Comparison of ENCODE assay signal across 26 cellular contexts in the genomic region with DNA sequence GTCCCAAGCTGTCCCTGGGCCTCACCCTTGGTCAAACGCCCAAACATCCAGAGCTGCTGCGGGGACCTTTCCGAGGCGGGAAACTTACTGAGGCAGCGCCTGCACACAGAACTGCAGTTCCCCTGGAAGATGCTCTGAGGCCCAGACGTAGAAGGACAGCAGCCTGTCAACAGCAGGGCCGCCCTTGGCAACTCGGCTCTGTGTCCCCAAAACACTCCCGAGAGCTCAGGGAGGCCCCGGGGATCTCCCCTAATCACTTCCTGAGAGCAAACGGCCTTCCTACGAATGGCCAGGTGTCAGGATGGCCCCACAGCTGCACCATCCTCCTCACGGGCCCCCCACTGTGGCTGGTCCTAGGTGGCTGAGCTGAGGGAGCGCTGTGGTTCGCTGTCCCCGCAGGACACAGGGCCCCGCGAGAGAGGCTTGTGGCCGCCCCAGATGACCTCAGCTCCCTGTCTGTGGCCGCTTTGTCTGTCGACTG. TPM values are rescaled to one million over a fixed set of nuclear protein-coding genes. Genes with fewer than 3 reads are reported as not detected.
DNase-seq lines count a peak whose midpoint lies in the region; TF ChIP-seq lines count a peak whose summit lies in the region.
"Had no signal": no experiment of that assay in that cellular context is flagged by ENCODE, and none has a peak within 500 bp of the region (broad histone marks: within the 10 kb centered on the region; RNA-seq: fewer than 3 reads in every experiment).

No MANE protein-coding gene starts in this region.

- H3K4me2 ChIP-seq in BLaER1 treated with 17β-estradiol and CSF1 and Interleukin-3, amounts not matched to agents 10 nM and 100 nM, result peak overlapping the region in 8 of 11 experiments; percentile 23 to 72 (median 56); a peak in 12 of 22 replicates
- H3K4me2 ChIP-seq in H9 (ENCODE audit: insufficient read depth, insufficient read length, low read length) (no peak overlapping the region), neuronal stem cell (ENCODE audit: insufficient read depth, low read length, poor library complexity, severe bottlenecking) (no peak overlapping the region)
- H3K4me2 ChIP-seq: smooth muscle cell had no signal

- H2BK12ac ChIP-seq in H9 (ENCODE audit: insufficient read length, low read depth, low read length) (no peak overlapping the region), neuronal stem cell (ENCODE audit: low read length) (peak overlapping the region; percentile 89)

- H4K8ac ChIP-seq in H9 (replicated peaks; ENCODE audit: insufficient read length, low read depth, low read length) (no peak overlapping the region), neuronal stem cell (ENCODE audit: low read depth, low read length) (no peak overlapping the region)

- no peaks in the 10 kb centered on the region for H3K79me2 ChIP-seq in H9 (ENCODE audit: insufficient read depth, low read length)

- H2BK120ac ChIP-seq in H9 (ENCODE audit: low read depth, low read length, poor library complexity, severe bottlenecking) (no peak overlapping the region), neuronal stem cell (ENCODE audit: low read depth, low read length) (no peak overlapping the region)

- TF ChIP-seq CTCF in H9 (conservative IDR thresholded peaks at IDR 0.05) (no peak), dorsolateral prefrontal cortex (IDR thresholded peaks at IDR 0.05 in 54 of 56, conservative IDR thresholded peaks at IDR 0.05 in 2 of 56; ENCODE audit: low read depth in 1 of 56, partially characterized antibody in 56 of 56) (no peak)

- H3T11ph ChIP-seq in H9 (ENCODE audit: low read length), result no peak overlapping the region

- H3K23ac ChIP-seq in H9 (ENCODE audit: insufficient read length, low read depth, low read length) (no peak overlapping the region), neuronal stem cell (ENCODE audit: low read depth, low read length, poor library complexity) (peak overlapping the region; percentile 89)

- H3K4me1 ChIP-seq in BLaER1 treated with 17β-estradiol and CSF1 and Interleukin-3, amounts not matched to agents 10 nM and 100 nM, result peaks cover 0 to 19% (median 12%) of the 10 kb centered on the region in 10 experiments; a peak in 12 of 20 replicates
- H3K4me1 ChIP-seq in H9 (ENCODE audit: insufficient read depth, low read length) (no peaks in the 10 kb centered on the region), neuronal stem cell (ENCODE audit: control insufficient read depth in 2 of 2, insufficient read depth in 1 of 2, low read depth in 1 of 2, low read length in 2 of 2) (peaks cover 32 to 35% of the 10 kb centered on the region in 2 donors)
- H3K4me1 ChIP-seq: HAP-1, SJSA1, upper lobe of right lung had no signal

- H3K36me3 Mint-ChIP-seq in H9 (ENCODE audit: insufficient read depth in 1 of 3, low read depth in 3 of 3), result no peaks in the 10 kb centered on the region; a peak in 1 of 7 replicates
- H3K36me3 Mint-ChIP-seq: activated CD4-positive, alpha-beta memory T cell treated with anti-CD3 and anti-CD28 coated beads for 36 hours; CD8-positive, alpha-beta T cell; memory B cell had no signal

- no peaks in the 10 kb centered on the region for H3K23me2 ChIP-seq in H9 (ENCODE audit: insufficient read length, low read depth, low read length, poor library complexity, severe bottlenecking)

- no peak overlapping the region for H3K4me3 Mint-ChIP-seq in H9
- H3K4me3 Mint-ChIP-seq: activated CD4-positive, alpha-beta memory T cell treated with anti-CD3 and anti-CD28 coated beads for 36 hours; CD8-positive, alpha-beta T cell; central memory CD8-positive, alpha-beta T cell; memory B cell; T-helper 2 cell treated with Interferon-gamma antibody and Interleukin-4, amounts not matched to agents 5 μg/mL and 100 μg/mL, for 36 hours had no signal

- H2BK5ac ChIP-seq in H9 (ENCODE audit: insufficient read length, low read length) (no peak overlapping the region), neuronal stem cell (ENCODE audit: low read length) (peak overlapping the region; percentile 84)

- no CpG with 5 or more reads among the region's 21 CpGs for WGBS in H9 (ENCODE audit: extremely low coverage, insufficient read length, low lambda C conversion rate)
- no CpG with 5 or more reads among the region's 21 CpGs for WGBS in neuronal stem cell (ENCODE audit: extremely low coverage in 2 of 2, insufficient read length in 2 of 2, insufficient replicate concordance in 1 of 2), 2 donors

- H3K4ac ChIP-seq in H9 (ENCODE audit: low read depth, low read length), result no peak overlapping the region
- no peak overlapping the region for H3K4ac ChIP-seq in neuronal stem cell (ENCODE audit: low read length)

- no peak overlapping the region for H4K5ac ChIP-seq in H9 (ENCODE audit: insufficient read length, low read depth, low read length)

- no peak overlapping the region for H2AFZ ChIP-seq in H9 (ENCODE audit: low read length)
- peak overlapping the region; percentile 83 for H2AFZ ChIP-seq in neuronal stem cell (ENCODE audit: low read length)

- H3K9me3 Mint-ChIP-seq in H9, result no peaks in the 10 kb centered on the region; a peak in 1 of 5 replicates
- H3K9me3 Mint-ChIP-seq: activated CD4-positive, alpha-beta memory T cell treated with anti-CD3 and anti-CD28 coated beads for 36 hours; CD8-positive, alpha-beta T cell; central memory CD8-positive, alpha-beta T cell; memory B cell; T-helper 2 cell treated with Interferon-gamma antibody and Interleukin-4, amounts not matched to agents 5 μg/mL and 100 μg/mL, for 36 hours had no signal

- H3K14ac ChIP-seq in H9 (ENCODE audit: insufficient read depth, low read length), result no peak overlapping the region; the same call in 1 of the 2 replicates
- no peak overlapping the region for H3K14ac ChIP-seq in neuronal stem cell (ENCODE audit: low read length)

- H2BK20ac ChIP-seq in H9 (ENCODE audit: low read depth, low read length, poor library complexity, severe bottlenecking), result no peak overlapping the region

- H3K9me3 ChIP-seq in BLaER1 treated with 17β-estradiol and CSF1 and Interleukin-3, amounts not matched to agents 10 nM and 100 nM (replicated peaks in 1 of 11), result no peaks in the 10 kb centered on the region
- H3K9me3 ChIP-seq in H9 (ENCODE audit: control insufficient read depth, low read depth, low read length), result no peaks in the 10 kb centered on the region
- H3K9me3 ChIP-seq in neuronal stem cell (replicated peaks in 1 of 2; ENCODE audit: control insufficient read depth in 2 of 2, insufficient read depth in 1 of 2, low read depth in 1 of 2, low read length in 2 of 2), result no peaks in the 10 kb centered on the region
- H3K9me3 ChIP-seq: HAP-1, psoas muscle, SJSA1, stomach, upper lobe of right lung had no signal

- no peaks in the 10 kb centered on the region for H3K36me3 ChIP-seq in BLaER1 treated with 17β-estradiol and CSF1 and Interleukin-3, amounts not matched to agents 10 nM and 100 nM
- no peaks in the 10 kb centered on the region for H3K36me3 ChIP-seq in neuronal stem cell (replicated peaks in 1 of 2; ENCODE audit: control insufficient read depth in 2 of 2, insufficient read depth in 2 of 2, low read length in 2 of 2)
- H3K36me3 ChIP-seq: HAP-1, SJSA1, stomach, upper lobe of right lung had no signal

- DNase-seq in H9 (peak; percentile 53), dorsolateral prefrontal cortex (peak in 4 of 10 donors; percentile 40 to 70 (median 56)), neuronal stem cell (ENCODE audit: low spot score) (no peak), NCI-H1105 (lab: John Stamatoyannopoulos, UW) (no peak), hepatic stellate cell (ENCODE audit: low spot score) (no peak)
- no peak for DNase-seq in stimulated activated CD4-positive, alpha-beta T cell treated with anti-CD3 and anti-CD28 coated beads, Interleukin-4, amount 100 ng/mL, for 24 hours
- DNase-seq in activated CD4-positive, CD25-positive, alpha-beta regulatory T cell (lab: John Stamatoyannopoulos, UW), result no peak
- DNase-seq: activated CD4-positive, alpha-beta memory T cell treated with anti-CD3 and anti-CD28 coated beads for 36 hours; activated naive CD4-positive, alpha-beta T cell; amniotic stem cell; CD8-positive, alpha-beta T cell; DMS79; effector CD4-positive, alpha-beta T cell; foreskin melanocyte; NCI-H1048; psoas muscle; stimulated activated CD4-positive, alpha-beta T cell treated with anti-CD3 and anti-CD28 coated beads, Interleukin-4, amount 100 ng/mL, for 1 hour; stomach; upper lobe of right lung had no signal

- H3K18ac ChIP-seq in H9 (ENCODE audit: insufficient read length, low read depth, low read length) (no peak overlapping the region), neuronal stem cell (ENCODE audit: low read length) (peak overlapping the region; percentile 92)

- peaks cover 6 to 24% of the 10 kb centered on the region in 2 experiments for H3K4me1 Mint-ChIP-seq in H9
- H3K4me1 Mint-ChIP-seq: central memory CD8-positive, alpha-beta T cell; memory B cell had no signal

- peaks cover 0 to 13% (median 0%) of the 10 kb centered on the region in 11 experiments; a peak in 3 of 22 replicates for H4K20me1 ChIP-seq in BLaER1 treated with 17β-estradiol and CSF1 and Interleukin-3, amounts not matched to agents 10 nM and 100 nM
- H4K20me1 ChIP-seq in H9 (ENCODE audit: control insufficient read depth, insufficient read depth, insufficient read length), result no peaks in the 10 kb centered on the region

- H3K9ac ChIP-seq in BLaER1 treated with 17β-estradiol and CSF1 and Interleukin-3, amounts not matched to agents 10 nM and 100 nM, result peak overlapping the region in 2 of 11 experiments; percentile 1 to 11; a peak in 2 of 22 replicates
- H3K9ac ChIP-seq in H9 (ENCODE audit: extremely low read depth, insufficient read length, low read length), result no peak overlapping the region
- peak overlapping the region; percentile 14 for H3K9ac ChIP-seq in neuronal stem cell (ENCODE audit: low read depth, low read length, poor library complexity)

- intact Hi-C loops in dorsolateral prefrontal cortex (cut with DNase I), result loop anchor here in 1 of 2 donors (10.0 kb wide), 1 partner anchor 60 kb away; no protein-coding TSS in a partner anchor

- no peak overlapping the region; a peak in 1 of 7 replicates for H3K27ac Mint-ChIP-seq in H9
- H3K27ac Mint-ChIP-seq: activated CD4-positive, alpha-beta memory T cell treated with anti-CD3 and anti-CD28 coated beads for 36 hours; CD8-positive, alpha-beta T cell; memory B cell; T-helper 2 cell treated with Interferon-gamma antibody and Interleukin-4, amounts not matched to agents 5 μg/mL and 100 μg/mL, for 36 hours had no signal

- H4K91ac ChIP-seq in H9 (ENCODE audit: insufficient read length, low read depth, low read length) (no peak overlapping the region), neuronal stem cell (ENCODE audit: low read depth, low read length, poor library complexity) (no peak overlapping the region)

- H3K27me3 Mint-ChIP-seq in H9 (ENCODE audit: low read depth), result no peaks in the 10 kb centered on the region; the same call in none of the 2 replicates

- no peak overlapping the region for H3K4me3 ChIP-seq in BLaER1 treated with 17β-estradiol and CSF1 and Interleukin-3, amounts not matched to agents 10 nM and 100 nM
- H3K4me3 ChIP-seq in dorsolateral prefrontal cortex (peak overlapping the region in 2 of 59 donors; percentile 55 to 56), neuronal stem cell (ENCODE audit: low read length in 2 of 2) (no peak overlapping the region)
- H3K4me3 ChIP-seq: HAP-1, psoas muscle, SJSA1, smooth muscle cell, stomach, upper lobe of right lung had no signal

- peaks cover 0 to 16% (median 0%) of the 10 kb centered on the region in 11 experiments; a peak in 3 of 22 replicates for H3K27me3 ChIP-seq in BLaER1 treated with 17β-estradiol and CSF1 and Interleukin-3, amounts not matched to agents 10 nM and 100 nM
- no peaks in the 10 kb centered on the region for H3K27me3 ChIP-seq in H9 (ENCODE audit: insufficient read depth, low read length)
- no peaks in the 10 kb centered on the region for H3K27me3 ChIP-seq in dorsolateral prefrontal cortex
- peaks cover 0 to 3% (median 0%) of the 10 kb centered on the region in 3 experiments for H3K27me3 ChIP-seq in neuronal stem cell (ENCODE audit: control insufficient read depth in 3 of 3, insufficient read depth in 3 of 3, low read depth in 1 of 3, low read length in 3 of 3)
- H3K27me3 ChIP-seq: SJSA1 had no signal

- no peak overlapping the region for H2AK5ac ChIP-seq in H9 (ENCODE audit: insufficient read length, low read length)
- H2AK5ac ChIP-seq in neuronal stem cell (ENCODE audit: low read depth, low read length), result peak overlapping the region; percentile 96

- H3K79me1 ChIP-seq in H9 (ENCODE audit: insufficient read depth, low read depth, low read length, poor library complexity, severe bottlenecking) (no peaks in the 10 kb centered on the region), neuronal stem cell (ENCODE audit: low read depth, low read length) (no peaks in the 10 kb centered on the region)

- H3K27ac ChIP-seq in BLaER1 treated with 17β-estradiol and CSF1 and Interleukin-3, amounts not matched to agents 10 nM and 100 nM, result no peak overlapping the region
- H3K27ac ChIP-seq in H9 (ENCODE audit: insufficient read length, low read depth, low read length) (no peak overlapping the region), dorsolateral prefrontal cortex (peak overlapping the region in 48 of 59 donors; percentile 13 to 89 (median 69)), neuronal stem cell (replicated peaks; ENCODE audit: low read length) (peak overlapping the region; percentile 54)
- H3K27ac ChIP-seq: psoas muscle, SJSA1, stomach, upper lobe of right lung had no signal

- no peak overlapping the region for H2BK15ac ChIP-seq in H9 (ENCODE audit: low read depth, low read length)
- H2BK15ac ChIP-seq in neuronal stem cell (ENCODE audit: low read length), result peak overlapping the region; percentile 93

- no peak overlapping the region for H3K56ac ChIP-seq in H9 (ENCODE audit: insufficient read length, low read depth, low read length)

RNA-seq across cellular contexts. Expression of gene DLL1, which starts 46.1 kb away (rescaled TPM):
- 2.7 and 2.8 TPM in 2 replicates for total RNA-seq in H9 (2021)
- total RNA-seq in dorsolateral prefrontal cortex, result 10 to 100 TPM in 104 of 120 experiments, 1 to 10 TPM in 16; 4.7 to 47.2 (median 15.7) TPM
- polyA plus RNA-seq in neuronal stem cell (2013, experiment 1 of 2), result 66.9 TPM
- 67.5 TPM for polyA plus RNA-seq in neuronal stem cell (2013, experiment 2 of 2)

Comparison
In these comparisons a context has a peak if more than half of its experiments do, and no peak if none do; other contexts are left out.
1. H3K27ac ChIP-seq: peak in dorsolateral prefrontal cortex (48 of 59) and neuronal stem cell (single experiment); none in BLaER1 treated with 17β-estradiol and CSF1 and Interleukin-3, amounts not matched to agents 10 nM and 100 nM (0 of 11) and H9 (single experiment).
2. H3K4me2 ChIP-seq: peak in BLaER1 treated with 17β-estradiol and CSF1 and Interleukin-3, amounts not matched to agents 10 nM and 100 nM (8 of 11); none in H9 (single experiment) and neuronal stem cell (single experiment).